ENCODE assay signal across 1 cellular context in genomic region chr9:126625329-126626116, GRCh38.
TF ChIP-seq lines count a peak whose summit lies in the region.

No MANE protein-coding gene starts in this region.

TF ChIP-seq in H1, 55 proteins besides CTCF, POLR2A, EP300 and RAD21 (continued from another document):
- no peak for TF ChIP-seq BRCA1 (IDR thresholded peaks at IDR 0.05; ENCODE audit: low read depth, low read length)
TF ChIP-seq in H1: peak in this region for 5.
